ENCODE assay signal across 1 cellular context in the genomic region with DNA sequence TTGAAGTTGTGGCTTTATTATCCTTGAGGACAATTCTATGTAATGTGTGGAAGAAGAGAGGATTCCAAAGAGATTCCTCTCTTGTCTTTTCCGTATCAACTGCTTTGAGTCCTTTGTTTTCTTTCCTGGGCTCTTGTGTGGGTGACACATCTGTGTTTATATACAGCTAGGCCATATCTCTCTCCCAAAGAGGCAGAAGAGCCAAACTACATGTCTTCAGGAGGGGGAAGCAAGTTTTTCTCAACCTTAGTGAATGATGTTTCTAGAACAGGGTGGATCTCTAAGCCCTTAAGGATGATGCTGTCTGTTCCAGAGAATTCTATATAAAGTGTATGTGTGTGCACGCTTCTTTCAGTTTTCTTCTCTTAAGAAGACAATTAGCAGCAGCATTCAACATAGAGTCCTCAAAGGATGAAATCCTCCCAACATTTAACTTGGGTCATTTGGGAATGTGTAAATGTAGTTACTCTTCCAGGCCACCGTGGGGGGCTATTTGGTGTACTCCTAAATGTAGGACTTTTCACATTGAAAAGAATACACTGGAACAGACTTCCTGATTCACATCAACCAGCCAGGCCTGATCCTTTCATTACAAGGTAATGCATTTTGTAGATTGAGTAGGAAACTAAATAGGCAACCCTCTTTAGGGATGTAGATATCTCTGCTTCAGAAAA.
TF ChIP-seq lines count a peak whose summit lies in the region.

No MANE protein-coding gene starts in this region.

TF ChIP-seq in H1, 55 proteins besides CTCF, POLR2A, EP300 and RAD21:
- TF ChIP-seq EZH2 (IDR thresholded peaks at IDR 0.05; ENCODE audit: low read depth, low read length, severe bottlenecking), result no peak
- TF ChIP-seq BACH1 (IDR thresholded peaks at IDR 0.05; ENCODE audit: low read length), result no peak
- TF ChIP-seq KDM1A (IDR thresholded peaks at IDR 0.05; ENCODE audit: borderline replicate concordance, low read length), result no peak
- TF ChIP-seq CTBP2 (IDR thresholded peaks at IDR 0.05; ENCODE audit: borderline replicate concordance, insufficient read depth, insufficient read length, low read length), result no peak
- TF ChIP-seq POU5F1 (IDR thresholded peaks at IDR 0.05; ENCODE audit: low read depth, low read length), result no peak
- TF ChIP-seq ASH2L (IDR thresholded peaks at IDR 0.05; ENCODE audit: low read length), result no peak
- TF ChIP-seq SP1 (IDR thresholded peaks at IDR 0.05; ENCODE audit: low read depth, low read length), result no peak
- no peak for TF ChIP-seq HDAC6 (IDR thresholded peaks at IDR 0.05; ENCODE audit: low read depth, low read length)
- no peak for TF ChIP-seq CREB1 (IDR thresholded peaks at IDR 0.05)
- TF ChIP-seq, protein P1, sequence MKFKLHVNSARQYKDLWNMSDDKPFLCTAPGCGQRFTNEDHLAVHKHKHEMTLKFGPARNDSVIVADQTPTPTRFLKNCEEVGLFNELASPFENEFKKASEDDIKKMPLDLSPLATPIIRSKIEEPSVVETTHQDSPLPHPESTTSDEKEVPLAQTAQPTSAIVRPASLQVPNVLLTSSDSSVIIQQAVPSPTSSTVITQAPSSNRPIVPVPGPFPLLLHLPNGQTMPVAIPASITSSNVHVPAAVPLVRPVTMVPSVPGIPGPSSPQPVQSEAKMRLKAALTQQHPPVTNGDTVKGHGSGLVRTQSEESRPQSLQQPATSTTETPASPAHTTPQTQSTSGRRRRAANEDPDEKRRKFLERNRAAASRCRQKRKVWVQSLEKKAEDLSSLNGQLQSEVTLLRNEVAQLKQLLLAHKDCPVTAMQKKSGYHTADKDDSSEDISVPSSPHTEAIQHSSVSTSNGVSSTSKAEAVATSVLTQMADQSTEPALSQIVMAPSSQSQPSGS (IDR thresholded peaks at IDR 0.05; ENCODE audit: low read length), result no peak
- TF ChIP-seq RBBP5 (IDR thresholded peaks at IDR 0.05; ENCODE audit: borderline replicate concordance, low read depth, low read length), result no peak
- TF ChIP-seq FOSL1 (IDR thresholded peaks at IDR 0.05; ENCODE audit: insufficient read depth, low read depth, low read length), result no peak
- TF ChIP-seq NANOG (IDR thresholded peaks at IDR 0.05; ENCODE audit: insufficient read depth, low read depth, low read length, poor library complexity, severe bottlenecking), result no peak
- TF ChIP-seq BCL11A (IDR thresholded peaks at IDR 0.05; ENCODE audit: low read depth in 2 of 2, low read length in 2 of 2), result no peak
- no peak for TF ChIP-seq RNF2 (IDR thresholded peaks at IDR 0.05; ENCODE audit: borderline replicate concordance, low read depth, low read length, missing control alignments, poor library complexity, severe bottlenecking)
- no peak for TF ChIP-seq TCF12 (IDR thresholded peaks at IDR 0.05; ENCODE audit: low read depth, low read length)
- TF ChIP-seq CBX8 (IDR thresholded peaks at IDR 0.05; ENCODE audit: borderline replicate concordance, low read depth, low read length), result no peak
- TF ChIP-seq, protein P2, sequence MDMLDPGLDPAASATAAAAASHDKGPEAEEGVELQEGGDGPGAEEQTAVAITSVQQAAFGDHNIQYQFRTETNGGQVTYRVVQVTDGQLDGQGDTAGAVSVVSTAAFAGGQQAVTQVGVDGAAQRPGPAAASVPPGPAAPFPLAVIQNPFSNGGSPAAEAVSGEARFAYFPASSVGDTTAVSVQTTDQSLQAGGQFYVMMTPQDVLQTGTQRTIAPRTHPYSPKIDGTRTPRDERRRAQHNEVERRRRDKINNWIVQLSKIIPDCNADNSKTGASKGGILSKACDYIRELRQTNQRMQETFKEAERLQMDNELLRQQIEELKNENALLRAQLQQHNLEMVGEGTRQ (IDR thresholded peaks at IDR 0.05; ENCODE audit: low read length), result no peak
- no peak for TF ChIP-seq JUN (IDR thresholded peaks at IDR 0.05; ENCODE audit: low read depth, low read length)
TF ChIP-seq in H1: peak in this region for 0.
